In genomic region chr12:47397664-47398281, GRCh38 we compare ENCODE assay signal across 8 cellular contexts.
DNase-seq lines count a peak whose midpoint lies in the region; ATAC-seq and TF ChIP-seq lines count a peak whose summit lies in the region.

No MANE protein-coding gene starts in this region.

- H3K4me3 ChIP-seq in epithelial cell of proximal tubule (ENCODE audit: low read depth, low read length) (no peak overlapping the region), tibial artery (no peak overlapping the region)

- H3K4me1 Mint-ChIP-seq in CD4-positive, alpha-beta T cell (ENCODE audit: low read depth), result peaks cover 53% of the 10 kb centered on the region

- DNase-seq in CD4-positive, alpha-beta T cell, result peak in 7 of 10 experiments; percentile 5 to 37 (median 19)
- DNase-seq in M059J (ENCODE audit: low read depth) (peak; percentile 94), epithelial cell of proximal tubule (ENCODE audit: low read depth) (no peak), pulmonary artery endothelial cell (ENCODE audit: low read depth, low spot score) (peak; percentile 77), NCI-H1417 treated with DMSO at 0.1 percent for 48 hours (lab: John Stamatoyannopoulos, UW) (no peak), tibial artery (no peak)
- peak; percentile 45 to 54 for DNase-seq in activated CD4-positive, alpha-beta T cell treated with anti-CD3 and anti-CD28 coated beads for 4 hours

- H3K36me3 Mint-ChIP-seq in CD4-positive, alpha-beta T cell (ENCODE audit: low read depth), result peaks cover 16% of the 10 kb centered on the region

- H3K9me3 ChIP-seq in CD4-positive, alpha-beta T cell (ENCODE audit: control insufficient read depth, low read length), result peaks cover 10% of the 10 kb centered on the region
- peaks cover 0 to 5% (median 3%) of the 10 kb centered on the region in 3 donors for H3K9me3 ChIP-seq in tibial artery

- CTCF ChIA-PET in CD4-positive, alpha-beta T cell (lab: Charles Lee), result interaction anchor here (0.5 to 1.8 kb wide), 26 partner anchors 10 to 485 kb away, joined by 3 to 14 read pairs (median 4); partner anchors contain the start of genes AMIGO2 and PCED1B

- no peaks in the 10 kb centered on the region for H3K27me3 Mint-ChIP-seq in CD4-positive, alpha-beta T cell

- peaks cover 0 to 8% (median 5%) of the 10 kb centered on the region in 4 donors for H3K4me1 ChIP-seq in tibial artery

- no peaks in the 10 kb centered on the region for H3K27me3 ChIP-seq in CD4-positive, alpha-beta T cell (ENCODE audit: control insufficient read depth, insufficient read depth, low read length)
- H3K27me3 ChIP-seq in tibial artery, result no peaks in the 10 kb centered on the region

- peak overlapping the region; percentile 63 for H3K27ac Mint-ChIP-seq in CD4-positive, alpha-beta T cell

- H3K4me3 Mint-ChIP-seq in CD4-positive, alpha-beta T cell, result peak overlapping the region; percentile 49

- TF ChIP-seq CTCF in CD4-positive, alpha-beta T cell (IDR thresholded peaks at IDR 0.05), result peak; percentile 66
- peak; percentile 85 for TF ChIP-seq CTCF in epithelial cell of proximal tubule (conservative IDR thresholded peaks at IDR 0.05; ENCODE audit: low read depth, low read length)
- no peak for TF ChIP-seq CTCF in tibial artery (IDR thresholded peaks at IDR 0.05)

- intact Hi-C loops in CD4-positive, alpha-beta T cell (cut with DNase I, micrococcal nuclease), result loop anchor here (1.0 to 5.0 kb wide), 8 partner anchors 89 to 365 kb away; partner anchors contain the start of genes AMIGO2 (in 1 of the 2) and PCED1B (in 1 of the 2)
- intact Hi-C loops in tibial artery (cut with DNase I; ENCODE audit: low total_unique reads), result no loop called here

- peak; percentile 91 for ATAC-seq in CD4-positive, alpha-beta T cell (ENCODE audit: poor library complexity)
- ATAC-seq in GM19351 (IDR thresholded peaks at IDR 0.05; ENCODE audit: unreplicated experiment), result peak; percentile 86

- H3K9me3 Mint-ChIP-seq in CD4-positive, alpha-beta T cell, result peaks cover 3% of the 10 kb centered on the region

- no peaks in the 10 kb centered on the region for H3K36me3 ChIP-seq in tibial artery

- POLR2A ChIA-PET in CD4-positive, alpha-beta T cell (lab: Charles Lee), result interaction anchor here (0.7 to 1.9 kb wide), 23 partner anchors 11 to 365 kb away, joined by 3 to 14 read pairs (median 3); partner anchors contain the start of genes AMIGO2 and PCED1B

- peak overlapping the region; percentile 23 for H3K27ac ChIP-seq in CD4-positive, alpha-beta T cell (ENCODE audit: low read depth, low read length)
- no peak overlapping the region for H3K27ac ChIP-seq in tibial artery

Comparison
In these comparisons a context has a peak if more than half of its experiments do, and no peak if none do; other contexts are left out.
1. DNase-seq: peak in CD4-positive, alpha-beta T cell (7 of 10), M059J (single experiment), activated CD4-positive, alpha-beta T cell treated with anti-CD3 and anti-CD28 coated beads for 4 hours (2 of 2) and pulmonary artery endothelial cell (single experiment); none in epithelial cell of proximal tubule (single experiment), NCI-H1417 treated with DMSO at 0.1 percent for 48 hours (single experiment) and tibial artery (0 of 2).
2. CTCF ChIP-seq: peak in CD4-positive, alpha-beta T cell (single experiment) and epithelial cell of proximal tubule (single experiment); none in tibial artery (0 of 2).